ENCODE assay signal across 27 cellular contexts in the genomic region with DNA sequence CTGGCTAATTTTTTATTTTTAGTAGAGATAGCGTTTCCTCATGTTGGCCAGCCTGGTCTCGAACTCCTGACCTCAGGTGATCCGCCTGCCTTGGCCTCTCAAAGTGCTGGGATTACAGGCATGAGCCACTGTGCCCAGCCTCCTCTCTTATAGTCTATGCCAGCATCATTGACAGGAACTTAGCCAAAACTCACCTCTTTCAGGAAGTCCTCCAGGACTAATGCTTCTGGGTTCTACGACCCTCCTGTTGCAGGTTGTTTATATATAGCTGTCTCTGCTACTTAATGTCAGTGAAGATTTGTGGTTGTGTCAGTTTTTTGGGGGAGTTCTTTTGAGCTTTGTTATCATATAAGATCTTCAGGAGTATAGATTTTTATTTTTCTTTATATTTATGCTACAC.
"Had no signal": no experiment of that assay in that cellular context is flagged by ENCODE, and none has a peak within 500 bp of the region (broad histone marks: within the 10 kb centered on the region; RNA-seq: fewer than 3 reads in every experiment).

No MANE protein-coding gene starts in this region.

- H3K4me1 ChIP-seq: body of pancreas, colonic mucosa, pancreas had no signal

- H3K4me3 ChIP-seq: body of pancreas, colonic mucosa, gastrocnemius medialis, hepatocyte, left ventricle myocardium inferior, lung, mucosa of descending colon, pancreas, psoas muscle, right atrium auricular region had no signal

- H3K27me3 Mint-ChIP-seq: activated naive CD8-positive, alpha-beta T cell; stimulated activated naive CD8-positive, alpha-beta T cell treated with anti-CD3 and anti-CD28 coated beads, Interleukin-15, Interleukin-2, amounts not matched to agents 100 ng/mL and 50 ng/mL, for 24 hours; T-cell had no signal

- ATAC-seq: activated T-cell treated with anti-CD3 and anti-CD28 coated beads, Interleukin-2, amount 50 U/mL, for 72 hours; body of pancreas; gastrocnemius medialis; mucosa of descending colon; pancreas; psoas muscle; T-cell had no signal

- H3K36me3 ChIP-seq: colonic mucosa, gastrocnemius medialis, neutrophil, pancreas, right atrium auricular region had no signal

- H3K4me1 Mint-ChIP-seq: naive B cell, T-cell had no signal

- H3K9me3 ChIP-seq: colonic mucosa, neutrophil had no signal

- H3K27me3 ChIP-seq: body of pancreas, colonic mucosa, gastrocnemius medialis, hepatocyte, neutrophil, pancreas, right atrium auricular region had no signal

- H3K27ac Mint-ChIP-seq: activated naive CD8-positive, alpha-beta T cell; activated T-cell treated with anti-CD3 and anti-CD28 coated beads, Interleukin-2, amount 50 U/mL, for 72 hours; naive B cell; nephron progenitor cell; stimulated activated naive CD8-positive, alpha-beta T cell treated with anti-CD3 and anti-CD28 coated beads, Interleukin-15, Interleukin-2, amounts not matched to agents 100 ng/mL and 50 ng/mL, for 24 hours; T-cell; T-helper 2 cell treated with Interferon-gamma antibody and Interleukin-4, amounts not matched to agents 5 μg/mL and 100 μg/mL, for 36 hours had no signal

- H3K27ac ChIP-seq: body of pancreas, left ventricle myocardium inferior, neutrophil, pancreas, VCaP had no signal

- H3K4me3 Mint-ChIP-seq: activated naive CD8-positive, alpha-beta T cell; activated T-cell treated with anti-CD3 and anti-CD28 coated beads, Interleukin-2, amount 50 U/mL, for 72 hours; naive B cell; nephron progenitor cell; stimulated activated naive CD8-positive, alpha-beta T cell treated with anti-CD3 and anti-CD28 coated beads, Interleukin-15, Interleukin-2, amounts not matched to agents 100 ng/mL and 50 ng/mL, for 24 hours; T-cell; T-helper 2 cell treated with Interferon-gamma antibody and Interleukin-4, amounts not matched to agents 5 μg/mL and 100 μg/mL, for 36 hours had no signal

- DNase-seq: activated CD4-positive, alpha-beta T cell treated with anti-CD3 and anti-CD28 coated beads for 4 hours; activated CD4-positive, alpha-beta T cell treated with anti-CD3 and anti-CD28 coated beads, Interleukin-2, amount 50 U/mL, for 4 hours; activated naive CD4-positive, alpha-beta T cell; activated T-cell treated with anti-CD3 and anti-CD28 coated beads for 4 hours; activated T-cell treated with anti-CD3 and anti-CD28 coated beads, Interleukin-2, amount 50 U/mL, for 72 hours; anterior cingulate cortex; body of pancreas; colonic mucosa; effector memory CD4-positive, alpha-beta T cell; gastrocnemius medialis; islet precursor cell; left ventricle myocardium inferior; mucosa of descending colon; naive B cell; nephron progenitor cell; pancreas; psoas muscle; stimulated activated CD4-positive, alpha-beta T cell treated with anti-CD3 and anti-CD28 coated beads, Interleukin-2, amount 100 ng/mL, for 48 hours; T-cell had no signal
